18 cellular contexts compared by ENCODE assay signal in genomic region chr13:90089051-90089450, GRCh38.
DNase-seq lines count a peak whose midpoint lies in the region; ATAC-seq, FAIRE-seq and TF ChIP-seq lines count a peak whose summit lies in the region.
"Had no signal": no experiment of that assay in that cellular context is flagged by ENCODE, and none has a peak within 500 bp of the region (broad histone marks: within the 10 kb centered on the region; RNA-seq: fewer than 3 reads in every experiment).

No MANE protein-coding gene starts in this region.

- no peak for ATAC-seq in body of pancreas
- ATAC-seq: CD8-positive, alpha-beta T cell had no signal

- no peak for TF ChIP-seq POLR2A in body of pancreas (IDR thresholded peaks at IDR 0.05)

- TF ChIP-seq CTCF in kidney (IDR thresholded peaks at IDR 0.05; ENCODE audit: borderline replicate concordance, extremely low read depth, insufficient read depth) (no peak), body of pancreas (IDR thresholded peaks at IDR 0.05) (no peak)

- WGBS in body of pancreas, 2 donors = 89 to 91% methylated on average over 3 of the region's 3 CpGs

- H3K9ac ChIP-seq in kidney (ENCODE audit: low read length in 2 of 2) = no peak overlapping the region
- H3K9ac ChIP-seq: BLaER1, GM23248 had no signal

- H3K4me1 ChIP-seq in kidney (ENCODE audit: control insufficient read depth in 1 of 2, insufficient read depth in 1 of 2, low read depth in 1 of 2, low read length in 2 of 2) (no peaks in the 10 kb centered on the region), body of pancreas (no peaks in the 10 kb centered on the region)
- H3K4me1 ChIP-seq: BLaER1, Caco-2 had no signal

- H3K27me3 ChIP-seq in body of pancreas = no peaks in the 10 kb centered on the region
- H3K27me3 ChIP-seq: BLaER1 had no signal

- H3K9me3 ChIP-seq in kidney (ENCODE audit: control insufficient read depth in 1 of 2, low read length in 2 of 2) = no peaks in the 10 kb centered on the region
- no peaks in the 10 kb centered on the region for H3K9me3 ChIP-seq in body of pancreas
- H3K9me3 ChIP-seq: Caco-2 had no signal

- H3K4me3 ChIP-seq in kidney (ENCODE audit: low read length in 2 of 2) (no peak overlapping the region), body of pancreas (no peak overlapping the region)
- H3K4me3 ChIP-seq: BLaER1, GM23248 had no signal

- DNase-seq in kidney (no peak), GF-D8 (lab: John Stamatoyannopoulos, UW) (no peak), body of pancreas (no peak)
- DNase-seq in activated effector memory CD4-positive, alpha-beta T cell treated with anti-CD3 and anti-CD28 coated beads, Interleukin-2, amount 50 U/mL, for 16 hours = no peak
- DNase-seq: Caco-2; CD4-positive, CD25-positive, alpha-beta regulatory T cell; CD8-positive, alpha-beta T cell; DMS79; EL; GM23248; H7; HCEC 1CT had no signal

- H3K27ac ChIP-seq in kidney (ENCODE audit: low read depth in 2 of 2, low read length in 2 of 2) (no peak overlapping the region), body of pancreas (no peak overlapping the region)
- H3K27ac ChIP-seq: BLaER1, C4-2B, GM23248 had no signal

- intact Hi-C loops in kidney (cut with DNase I) (no loop called here), body of pancreas (cut with DNase I) (no loop called here)

- no peaks in the 10 kb centered on the region for H3K36me3 ChIP-seq in kidney (ENCODE audit: control insufficient read depth in 1 of 2, insufficient read depth in 2 of 2, low read length in 2 of 2)
- H3K36me3 ChIP-seq in body of pancreas (replicated peaks in 1 of 2; ENCODE audit: insufficient read depth in 1 of 2, low read depth in 2 of 2) = no peaks in the 10 kb centered on the region
- H3K36me3 ChIP-seq: BLaER1 had no signal

- peak; percentile 61 for FAIRE-seq in G401.6 (lab: Jason Lieb, UNC)
- peak; percentile 17 for FAIRE-seq in TTC549 (lab: Jason Lieb, UNC)
- peak; percentile 63 for FAIRE-seq in kidney (lab: Jason Lieb, UNC)
- FAIRE-seq: GM12892, H1 had no signal
